ENCODE assay signal across 8 cellular contexts in genomic region chr5:147558826-147559225, GRCh38. TPM values are rescaled to one million over a fixed set of nuclear protein-coding genes. Genes with fewer than 3 reads are reported as not detected.
DNase-seq lines count a peak whose midpoint lies in the region; ATAC-seq and TF ChIP-seq lines count a peak whose summit lies in the region.

No MANE protein-coding gene starts in this region.

- peaks cover 2% of the 10 kb centered on the region for H3K27me3 Mint-ChIP-seq in activated T-cell treated with anti-CD3 and anti-CD28 coated beads, Interleukin-2, amount 50 U/mL, for 4 hours (ENCODE audit: low read depth)

- H3K4me3 ChIP-seq in fibroblast of villous mesenchyme (ENCODE audit: low read depth, low read length), result no peak overlapping the region

- no peak overlapping the region for H3K4me3 Mint-ChIP-seq in activated T-cell treated with anti-CD3 and anti-CD28 coated beads, Interleukin-2, amount 50 U/mL, for 4 hours

- intact Hi-C loops in Right ventricle myocardium inferior (cut with DNase I) (loop anchor here (5.0 kb wide), 1 partner anchor 107 kb away; no protein-coding TSS in a partner anchor), cardiac septum (cut with DNase I) (loop anchor here (1.0 to 5.0 kb wide), 3 partner anchors 105 to 332 kb away; no protein-coding TSS in a partner anchor)

- H3K4me1 Mint-ChIP-seq in activated T-cell treated with anti-CD3 and anti-CD28 coated beads, Interleukin-2, amount 50 U/mL, for 4 hours (ENCODE audit: low read depth), result no peaks in the 10 kb centered on the region

- H3K9me3 Mint-ChIP-seq in activated T-cell treated with anti-CD3 and anti-CD28 coated beads, Interleukin-2, amount 50 U/mL, for 4 hours, result no peaks in the 10 kb centered on the region

- DNase-seq in Right ventricle myocardium inferior (ENCODE audit: missing footprints) (peak; percentile 70), cardiac septum (ENCODE audit: low spot score) (no peak), RPMI7951 (ENCODE audit: low read depth) (peak; percentile 78), fibroblast of villous mesenchyme (ENCODE audit: low read depth) (peak; percentile 91), pons (ENCODE audit: low spot score) (peak; percentile 29)
- DNase-seq in activated T-cell treated with anti-CD3 and anti-CD28 coated beads, Interleukin-2, amount 50 U/mL, for 4 hours, result no peak

- TF ChIP-seq CTCF in LNCAP (IDR thresholded peaks at IDR 0.05), result peak; percentile 19; the same call in 1 of the 2 replicates
- TF ChIP-seq CTCF in fibroblast of villous mesenchyme (IDR thresholded peaks at IDR 0.05; ENCODE audit: insufficient read depth, low read depth, low read length), result peak; percentile 86

- ATAC-seq in Right ventricle myocardium inferior (peak; percentile 62), GM21737 (IDR thresholded peaks at IDR 0.05; ENCODE audit: unreplicated experiment) (no peak)
- ATAC-seq in activated T-cell treated with anti-CD3 and anti-CD28 coated beads, Interleukin-2, amount 50 U/mL, for 4 hours, result no peak

- no peaks in the 10 kb centered on the region for H3K36me3 Mint-ChIP-seq in activated T-cell treated with anti-CD3 and anti-CD28 coated beads, Interleukin-2, amount 50 U/mL, for 4 hours (ENCODE audit: insufficient read depth)

RNA-seq across cellular contexts. Expression of gene DPYSL3, which starts 49.0 kb away (rescaled TPM):
- total RNA-seq in Right ventricle myocardium inferior (22.1 TPM), cardiac septum (51.1 TPM), fibroblast of villous mesenchyme (126 and 161 TPM in 2 replicates)
- total RNA-seq in RPMI7951 (2014; rRNA removed; shearing (Covaris generic)), result 191 and 198 TPM in 2 replicates
- under 1 TPM; 0.21 to 0.40 (median 0.30) TPM for total RNA-seq in activated T-cell treated with anti-CD3 and anti-CD28 coated beads, Interleukin-2, amount 50 U/mL, for 4 hours

Comparison
In these comparisons a context has a peak if more than half of its experiments do, and no peak if none do; other contexts are left out.
1. DNase-seq: peak in Right ventricle myocardium inferior (single experiment), RPMI7951 (single experiment), fibroblast of villous mesenchyme (single experiment) and pons (single experiment); none in cardiac septum (single experiment) and activated T-cell treated with anti-CD3 and anti-CD28 coated beads, Interleukin-2, amount 50 U/mL, for 4 hours (single experiment).
2. RNA of gene DPYSL3, which starts 49.0 kb away (total RNA-seq): 191 to 198 TPM in RPMI7951, 126 to 161 TPM in fibroblast of villous mesenchyme, 51.1 TPM in cardiac septum (single experiment) and 22.1 TPM in Right ventricle myocardium inferior (single experiment); 0.21 to 0.40 TPM in activated T-cell treated with anti-CD3 and anti-CD28 coated beads, Interleukin-2, amount 50 U/mL, for 4 hours; every median in the first group is over 10 times any median in the second.